Comparison of ENCODE assay signal across 8 cellular contexts in the genomic region with DNA sequence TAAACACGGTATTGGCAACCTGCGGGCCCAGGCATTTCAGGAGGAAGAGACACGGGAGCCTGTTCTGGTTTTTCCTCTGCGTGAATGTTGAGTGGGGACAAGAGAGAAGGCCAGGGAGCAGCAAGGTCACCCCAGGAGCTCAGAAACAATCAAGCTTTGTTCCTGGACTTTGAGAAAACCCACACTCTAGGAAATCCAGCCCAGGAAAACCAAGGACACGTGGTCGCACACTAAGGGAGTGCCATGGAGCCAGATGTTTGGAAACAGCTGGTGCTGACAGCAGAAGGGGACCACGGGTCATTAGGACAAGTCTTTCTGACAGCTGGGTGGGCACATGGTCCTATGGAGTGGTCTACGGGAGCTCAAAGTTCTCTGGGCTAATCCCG. TPM values are rescaled to one million over a fixed set of nuclear protein-coding genes. Genes with fewer than 3 reads are reported as not detected.
DNase-seq lines count a peak whose midpoint lies in the region; ATAC-seq and TF ChIP-seq lines count a peak whose summit lies in the region.

No MANE protein-coding gene starts in this region.

- H3K9me3 ChIP-seq in naive thymus-derived CD4-positive, alpha-beta T cell (ENCODE audit: control insufficient read depth in 2 of 3, low read length in 3 of 3): no peaks in the 10 kb centered on the region
- no peaks in the 10 kb centered on the region for H3K9me3 ChIP-seq in upper lobe of right lung

- H3K27ac ChIP-seq in epithelial cell of prostate (peak overlapping the region; percentile 99), upper lobe of right lung (peak overlapping the region; percentile 26)
- peak overlapping the region; percentile 51 for H3K27ac ChIP-seq in naive thymus-derived CD4-positive, alpha-beta T cell (ENCODE audit: low read depth, low read length)

- peak overlapping the region; percentile 88 for H3K27ac Mint-ChIP-seq in activated naive CD4-positive, alpha-beta T cell treated with anti-CD3 and anti-CD28 coated beads for 36 hours
- peak overlapping the region in 8 of 9 donors; percentile 78 to 96 (median 88) for H3K27ac Mint-ChIP-seq in naive thymus-derived CD4-positive, alpha-beta T cell

- no peak overlapping the region for H3K4me3 Mint-ChIP-seq in activated naive CD4-positive, alpha-beta T cell treated with anti-CD3 and anti-CD28 coated beads for 36 hours
- H3K4me3 Mint-ChIP-seq in naive thymus-derived CD4-positive, alpha-beta T cell: peak overlapping the region in 6 of 10 donors; percentile 8 to 77 (median 43)

- H3K4me1 ChIP-seq in naive thymus-derived CD4-positive, alpha-beta T cell (ENCODE audit: control insufficient read depth in 2 of 2, insufficient read depth in 2 of 2, low read length in 2 of 2): peaks cover 57 to 83% of the 10 kb centered on the region in 2 donors
- peaks cover 80% of the 10 kb centered on the region for H3K4me1 ChIP-seq in upper lobe of right lung

- H3K4me1 Mint-ChIP-seq in activated naive CD4-positive, alpha-beta T cell treated with anti-CD3 and anti-CD28 coated beads for 36 hours (ENCODE audit: low read depth): peaks cover 83% of the 10 kb centered on the region
- H3K4me1 Mint-ChIP-seq in naive thymus-derived CD4-positive, alpha-beta T cell: peaks cover 52 to 93% (median 78%) of the 10 kb centered on the region in 7 donors

- CTCF ChIA-PET in activated naive CD4-positive, alpha-beta T cell treated with anti-CD3 and anti-CD28 coated beads for 36 hours (lab: Charles Lee): interaction anchor here (0.6 to 1.9 kb wide), 5 partner anchors 10 to 127 kb away, joined by 3 to 6 read pairs (median 4); no protein-coding TSS in a partner anchor
- CTCF ChIA-PET in naive thymus-derived CD4-positive, alpha-beta T cell (lab: Charles Lee): interaction anchor here (1.1 kb wide), 1 partner anchor 20 kb away, joined by 4 read pairs; no protein-coding TSS in a partner anchor

- H3K4me3 ChIP-seq in naive thymus-derived CD4-positive, alpha-beta T cell (ENCODE audit: low read length): no peak overlapping the region
- no peak overlapping the region for H3K4me3 ChIP-seq in upper lobe of right lung

- H3K36me3 Mint-ChIP-seq in activated naive CD4-positive, alpha-beta T cell treated with anti-CD3 and anti-CD28 coated beads for 36 hours (ENCODE audit: low read depth): peaks cover 58% of the 10 kb centered on the region
- peaks cover 10 to 37% (median 33%) of the 10 kb centered on the region in 5 donors for H3K36me3 Mint-ChIP-seq in naive thymus-derived CD4-positive, alpha-beta T cell

- H3K27me3 ChIP-seq in naive thymus-derived CD4-positive, alpha-beta T cell (ENCODE audit: control insufficient read depth in 2 of 2, insufficient read depth in 2 of 2, low read length in 2 of 2): no peaks in the 10 kb centered on the region
- H3K27me3 ChIP-seq in upper lobe of right lung: no peaks in the 10 kb centered on the region

- intact Hi-C loops in activated naive CD4-positive, alpha-beta T cell treated with anti-CD3 and anti-CD28 coated beads for 36 hours (cut with micrococcal nuclease): loop anchor here (1.0 kb wide), 1 partner anchor 22 kb away; no protein-coding TSS in a partner anchor
- intact Hi-C loops in naive thymus-derived CD4-positive, alpha-beta T cell (cut with micrococcal nuclease): no loop called here
- intact Hi-C loops in upper lobe of right lung (cut with DNase I): no loop called here

- no peak for ATAC-seq in naive thymus-derived CD4-positive, alpha-beta T cell
- ATAC-seq in upper lobe of right lung (peak; percentile 25), GM18870 (IDR thresholded peaks at IDR 0.05; ENCODE audit: unreplicated experiment) (no peak)

- POLR2A ChIA-PET in naive thymus-derived CD4-positive, alpha-beta T cell (lab: Charles Lee): interaction anchor here (0.7 to 47.8 kb wide), 3 partner anchors 11 to 28 kb away, joined by 3 to 1512 read pairs (median 30); a partner anchor contains a TSS

- no peaks in the 10 kb centered on the region for H3K9me3 Mint-ChIP-seq in activated naive CD4-positive, alpha-beta T cell treated with anti-CD3 and anti-CD28 coated beads for 36 hours
- H3K9me3 Mint-ChIP-seq in naive thymus-derived CD4-positive, alpha-beta T cell: no peaks in the 10 kb centered on the region

- DNase-seq in activated naive CD4-positive, alpha-beta T cell treated with anti-CD3 and anti-CD28 coated beads for 36 hours: no peak
- DNase-seq in activated naive CD4-positive, alpha-beta T cell treated with anti-CD3 and anti-CD28 coated beads, Interleukin-2, amount 50 U/mL, for 16 hours: no peak
- DNase-seq in epithelial cell of prostate (ENCODE audit: low read depth, low spot score) (no peak), upper lobe of right lung (no peak), NCI-H1105 treated with DMSO at 0.1 percent for 48 hours (lab: John Stamatoyannopoulos, UW) (no peak), cerebellar nuclear complex (lab: John Stamatoyannopoulos, UW) (no peak)
- no peak for DNase-seq in naive thymus-derived CD4-positive, alpha-beta T cell

- no peaks in the 10 kb centered on the region for H3K27me3 Mint-ChIP-seq in activated naive CD4-positive, alpha-beta T cell treated with anti-CD3 and anti-CD28 coated beads for 36 hours (ENCODE audit: low read depth)
- H3K27me3 Mint-ChIP-seq in naive thymus-derived CD4-positive, alpha-beta T cell: no peaks in the 10 kb centered on the region

- TF ChIP-seq CTCF in upper lobe of right lung (IDR thresholded peaks at IDR 0.05): no peak

- H3K36me3 ChIP-seq in naive thymus-derived CD4-positive, alpha-beta T cell (ENCODE audit: control insufficient read depth in 2 of 3, insufficient read depth in 3 of 3, low read length in 3 of 3): peaks cover 13 to 80% (median 32%) of the 10 kb centered on the region in 3 experiments
- peaks cover 83% of the 10 kb centered on the region for H3K36me3 ChIP-seq in upper lobe of right lung

RNA-seq across cellular contexts. Expression of a gene that starts 44.1 kb away (rescaled TPM):
- 100 to 1,000 TPM; 574 to 625 TPM for total RNA-seq in activated naive CD4-positive, alpha-beta T cell treated with anti-CD3 and anti-CD28 coated beads for 36 hours
- total RNA-seq in naive thymus-derived CD4-positive, alpha-beta T cell: 100 to 1,000 TPM; 650 to 900 (median 803) TPM
- 100 to 1,000 TPM in 1 of 2 donors, 10 to 100 TPM in 1; 95.5 to 501 TPM for polyA plus RNA-seq in naive thymus-derived CD4-positive, alpha-beta T cell
- 842 TPM for total RNA-seq in upper lobe of right lung

Comparison
In these comparisons a context has a peak if more than half of its experiments do, and no peak if none do; other contexts are left out.
1. H3K27ac ChIP-seq: peak in every context shown above with its lines; median percentile 99 in epithelial cell of prostate; 51 in naive thymus-derived CD4-positive, alpha-beta T cell; 26 in upper lobe of right lung.